ENCODE assay signal across 8 cellular contexts in the genomic region with DNA sequence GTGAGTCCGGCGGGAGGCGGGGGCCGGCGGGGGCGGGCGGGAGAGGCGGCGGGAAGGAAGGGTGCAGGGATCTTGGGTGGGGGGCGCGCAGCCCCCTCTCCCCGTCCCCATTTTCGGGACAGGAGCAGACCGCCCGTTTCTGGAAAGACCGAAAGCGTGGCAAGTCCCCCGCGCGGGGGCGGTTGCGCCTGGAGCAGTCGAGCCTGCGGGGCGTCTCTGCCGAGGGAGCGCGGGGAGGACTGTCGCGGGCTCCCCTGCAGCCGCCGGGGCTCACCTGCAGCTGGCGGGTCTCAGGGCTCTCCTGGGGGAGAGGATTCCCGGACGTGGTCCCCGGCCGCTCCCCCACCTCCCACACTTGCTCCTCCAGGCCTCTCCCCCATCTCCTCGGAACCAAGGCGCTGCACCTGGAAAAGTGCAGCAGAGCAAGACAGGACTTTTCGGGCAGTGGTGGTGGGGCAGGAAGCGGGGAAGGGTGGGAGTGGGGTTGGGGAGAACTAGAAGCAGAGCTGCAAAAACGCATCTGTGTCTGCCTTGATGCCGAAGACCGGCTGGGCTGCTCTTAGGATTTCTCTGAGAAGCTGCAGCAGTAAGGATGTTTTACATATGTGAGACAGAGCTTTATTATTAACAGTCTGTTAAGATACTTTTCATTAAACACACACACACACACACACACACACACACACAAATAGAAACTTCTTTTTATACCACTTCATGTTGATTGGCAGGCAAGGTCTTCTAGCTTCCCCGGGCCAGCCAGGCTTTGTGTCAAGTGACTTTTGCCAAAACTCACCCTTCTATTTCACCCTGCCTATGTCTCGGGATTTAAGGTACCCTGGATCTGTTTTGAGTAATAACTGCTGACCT. TPM values are rescaled to one million over a fixed set of nuclear protein-coding genes. Genes with fewer than 3 reads are reported as not detected.
A peak's percentile ranks its signal among the peaks of the same experiment; 100 is the strongest.
DNase-seq lines count a peak whose midpoint lies in the region; ATAC-seq and TF ChIP-seq lines count a peak whose summit lies in the region.

No MANE protein-coding gene starts in this region.

- CTCF ChIA-PET in RWPE1 (lab: Yijun Ruan, JAX) = interaction anchor here (0.6 to 1.6 kb wide), 3 partner anchors 96 to 119 kb away, joined by 3 to 5 read pairs (median 4); partner anchors contain the start of gene APPL2

- DNase-seq in GM10266 (ENCODE audit: extremely low spot score) (peak; percentile 35), RWPE1 (ENCODE audit: low spot score) (peak; percentile 27), astrocyte of the hippocampus (ENCODE audit: low read depth, low spot score) (peak; percentile 65), iPS-NIHi11 (ENCODE audit: low spot score) (peak; percentile 40), mucosa of gallbladder (ENCODE audit: low spot score) (no peak), GOT3 (lab: John Stamatoyannopoulos, UW) (no peak)
- DNase-seq in stimulated activated CD4-positive, alpha-beta T cell treated with anti-CD3 and anti-CD28 coated beads, Interleukin-2, amount 100 ng/mL, for 24 hours = peak; percentile 39 to 51

- POLR2A ChIA-PET in RWPE1 (lab: Yijun Ruan, JAX; ENCODE audit: low non-redundant PET) = no interaction called here

- no peak for TF ChIP-seq CTCF in GM10266 (IDR thresholded peaks at IDR 0.05; ENCODE audit: control insufficient read depth, insufficient read depth, low read depth, missing control alignments)
- no peak; the same call in 1 of the 2 replicates for TF ChIP-seq CTCF in RWPE1 (conservative IDR thresholded peaks at IDR 0.05; ENCODE audit: low read depth)

- H3K27ac ChIP-seq in RWPE1 = peak overlapping the region; percentile 86

- ATAC-seq in HG02610 (IDR thresholded peaks at IDR 0.05; ENCODE audit: unreplicated experiment) = peak; percentile 12

RNA-seq across cellular contexts. Expression of gene C12orf75, which starts 0.7 kb away (rescaled TPM):
- 254 TPM for total RNA-seq in mucosa of gallbladder

Comparison
In these comparisons a context has a peak if more than half of its experiments do, and no peak if none do; other contexts are left out.
1. DNase-seq: peak in GM10266 (single experiment), RWPE1 (single experiment), astrocyte of the hippocampus (single experiment), iPS-NIHi11 (single experiment) and stimulated activated CD4-positive, alpha-beta T cell treated with anti-CD3 and anti-CD28 coated beads, Interleukin-2, amount 100 ng/mL, for 24 hours (2 of 2); none in mucosa of gallbladder (single experiment) and GOT3 (single experiment).